23 cellular contexts compared by ENCODE assay signal in genomic region chr2:226894752-226895151, GRCh38.
"Had no signal": no experiment of that assay in that cellular context is flagged by ENCODE, and none has a peak within 500 bp of the region (broad histone marks: within the 10 kb centered on the region; RNA-seq: fewer than 3 reads in every experiment).

No MANE protein-coding gene starts in this region.

- H3K27me3 ChIP-seq: colonic mucosa, dorsolateral prefrontal cortex, left lung, sigmoid colon, upper lobe of left lung had no signal

- H3K4me1 ChIP-seq: colonic mucosa, left lung, sigmoid colon had no signal

- H3K27ac ChIP-seq: colonic mucosa, dorsolateral prefrontal cortex, left lung, sigmoid colon, upper lobe of left lung had no signal

- DNase-seq: activated naive CD4-positive, alpha-beta T cell treated with Interleukin-2 at 50 U/mL for 16 hours; activated T-cell treated with anti-CD3 and anti-CD28 coated beads, Interleukin-2, amount 50 U/mL, for 24 hours; anterior cingulate cortex; central memory CD4-positive, alpha-beta T cell; colonic mucosa; dorsolateral prefrontal cortex; effector memory CD8-positive, alpha-beta T cell; glutamatergic neuron; hippocampal formation; kidney glomerular epithelial cell; left lung; mammary epithelial cell; midbrain; occipital lobe; sigmoid colon; stimulated activated CD4-positive, alpha-beta T cell treated with anti-CD3 and anti-CD28 coated beads, Interleukin-15, amount 100 ng/mL, for 24 hours; stimulated activated CD4-positive, alpha-beta T cell treated with anti-CD3 and anti-CD28 coated beads, Interleukin-2, amount 100 ng/mL, for 48 hours; stimulated activated CD8-positive, alpha-beta memory T cell treated with anti-CD3 and anti-CD28 coated beads, Interleukin-4, amount 100 ng/mL, for 48 hours; stimulated activated naive B cell treated with anti-CD40 and anti-IgM and Interleukin-4, amounts not matched to agents 10 μg/mL and 1 μg/mL and 100 μg/mL, for 72 hours; T-helper 9 cell; upper lobe of left lung had no signal

- ATAC-seq: effector memory CD8-positive, alpha-beta T cell; esophagus mucosa; left lung; stimulated activated naive B cell treated with anti-CD40 and anti-IgM and Interleukin-4, amounts not matched to agents 10 μg/mL and 1 μg/mL and 100 μg/mL, for 72 hours had no signal

- H3K36me3 ChIP-seq: colonic mucosa, sigmoid colon had no signal

- H3K4me2 ChIP-seq: smooth muscle cell had no signal

- H3K4me3 ChIP-seq: colonic mucosa, dorsolateral prefrontal cortex, left lung, sigmoid colon, smooth muscle cell, upper lobe of left lung had no signal

- H3K9me3 ChIP-seq: colonic mucosa, left lung, sigmoid colon, upper lobe of left lung had no signal
